8 cellular contexts compared by ENCODE assay signal in the genomic region with DNA sequence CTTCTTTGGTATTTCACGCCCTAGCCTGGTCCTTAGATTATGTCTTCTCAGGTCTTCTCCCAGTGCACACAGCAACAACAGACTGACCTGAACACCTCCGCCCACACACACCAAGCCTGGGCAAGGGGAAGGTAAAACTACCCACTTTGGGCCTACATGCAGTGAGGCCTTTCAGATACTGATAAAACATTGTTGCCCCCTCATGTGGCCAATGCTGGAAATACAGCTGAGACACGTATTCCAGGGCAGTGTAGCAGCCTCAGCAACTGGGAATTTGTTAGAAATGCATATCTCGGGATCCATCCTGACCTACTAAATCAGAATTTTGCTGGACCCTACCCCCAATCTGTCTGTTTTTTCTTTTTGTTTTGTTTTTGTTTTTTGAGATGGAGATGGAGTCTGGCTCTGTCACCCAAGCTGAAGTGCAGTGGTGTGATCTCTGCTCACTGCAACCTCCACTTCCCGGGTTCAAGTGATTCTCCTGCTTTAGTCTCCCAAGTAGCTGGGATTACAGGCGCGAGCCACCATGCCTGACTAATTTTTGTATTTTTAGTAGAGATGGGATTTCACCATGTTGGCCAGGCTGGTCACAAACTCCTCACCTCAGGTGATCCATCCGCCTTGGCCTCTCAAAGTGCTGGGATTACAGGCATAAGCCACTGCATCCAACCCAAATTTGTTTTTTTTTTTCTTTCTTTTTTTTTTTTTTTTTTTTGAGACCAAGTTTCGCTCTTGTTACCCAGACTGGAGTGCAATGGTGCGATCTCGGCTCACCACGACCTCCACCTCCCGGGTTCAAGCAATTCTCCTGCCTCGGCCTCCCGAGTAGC. TPM values are rescaled to one million over a fixed set of nuclear protein-coding genes. Genes with fewer than 3 reads are reported as not detected.
DNase-seq lines count a peak whose midpoint lies in the region; ATAC-seq and TF ChIP-seq lines count a peak whose summit lies in the region.
"Not testable (repeated sequence)": the region's sequence is repeated elsewhere in the genome, so short reads cannot be mapped to it uniquely, and the experiment has no call there.

No MANE protein-coding gene starts in this region.

- not testable (repeated sequence) for H3F3A ChIP-seq in PC-3 (ENCODE audit: low read length, unreplicated experiment)

- intact Hi-C loops in A673 (cut with micrococcal nuclease; ENCODE audit: unreplicated experiment), result loop anchor here (1.0 to 5.0 kb wide), 2 partner anchors 55 to 114 kb away; no protein-coding TSS in a partner anchor
- intact Hi-C loops in PC-3 (cut with micrococcal nuclease), result loop anchor here (1.0 kb wide), 2 partner anchors 56 to 114 kb away; no protein-coding TSS in a partner anchor

- H3K79me2 ChIP-seq in PC-3 (ENCODE audit: low read length), result not testable (repeated sequence)

- TF ChIP-seq CTCF in A673 (conservative IDR thresholded peaks at IDR 0.05; ENCODE audit: low read depth, low read length), result peak; percentile 81
- TF ChIP-seq CTCF in PC-3 (conservative IDR thresholded peaks at IDR 0.05; ENCODE audit: low read depth, low read length), result peak; percentile 76

- not testable (repeated sequence) for H3K9me3 ChIP-seq in A673 (ENCODE audit: low read depth, low read length, poor library complexity, severe bottlenecking); PC-3 (ENCODE audit: low read length)

- H3K9ac ChIP-seq in PC-3 (ENCODE audit: low read length), result not testable (repeated sequence)

- peak; percentile 11 for TF ChIP-seq POLR2A in GM18505 (IDR thresholded peaks at IDR 0.05; ENCODE audit: borderline replicate concordance, extremely low read depth, insufficient read depth, insufficient read length)

- H2AFZ ChIP-seq in PC-3 (ENCODE audit: low read length), result not testable (repeated sequence)

- H4K20me1 ChIP-seq in PC-3 (ENCODE audit: low read length), result not testable (repeated sequence)

- H3K9me2 ChIP-seq in PC-3 (replicated peaks; ENCODE audit: low read length), result not testable (repeated sequence)

- ATAC-seq in GM18505 (IDR thresholded peaks at IDR 0.05; ENCODE audit: unreplicated experiment), result not testable (repeated sequence)
- peak; percentile 89 for ATAC-seq in PC-3

- H3K27me3 ChIP-seq in A673 (replicated peaks; ENCODE audit: insufficient read depth, low read depth, low read length, poor library complexity); PC-3 (ENCODE audit: low read length): not testable (repeated sequence)

- POLR2A ChIA-PET in A673 (lab: Charles Lee; ENCODE audit: low non-redundant PET) (interaction anchor here (0.6 to 0.7 kb wide), 2 partner anchors 55 to 107 kb away, joined by 3 to 28 read pairs; no protein-coding TSS in a partner anchor), PC-3 (lab: Charles Lee; ENCODE audit: unreplicated experiment) (interaction anchor here (0.5 kb wide), 2 partner anchors 10 to 70 kb away, joined by 4 to 6 read pairs; no protein-coding TSS in a partner anchor)

- not testable (repeated sequence) for H3K4me1 ChIP-seq in A673 (ENCODE audit: insufficient read depth, low read length, poor library complexity, severe bottlenecking); PC-3 (ENCODE audit: insufficient read depth, low read length)

- H3K36me3 ChIP-seq in A673 (ENCODE audit: insufficient read depth, low read length, poor library complexity, severe bottlenecking), result peaks cover 44% of the 10 kb centered on the region
- peaks cover 31% of the 10 kb centered on the region for H3K36me3 ChIP-seq in PC-3 (ENCODE audit: low read depth, low read length)

- CTCF ChIA-PET in A673 (lab: Charles Lee), result interaction anchor here (0.7 to 2.0 kb wide), 3 partner anchors 23 to 490 kb away, joined by 4 to 13 read pairs (median 8); no protein-coding TSS in a partner anchor
- CTCF ChIA-PET in PC-3 (lab: Charles Lee), result interaction anchor here (0.7 to 2.0 kb wide), 6 partner anchors 17 to 133 kb away, joined by 3 to 19 read pairs (median 9); no protein-coding TSS in a partner anchor

- H3K4me3 ChIP-seq in A673 (ENCODE audit: low read depth, low read length, poor library complexity, severe bottlenecking); PC-3 (ENCODE audit: low read length): not testable (repeated sequence)

- not testable (repeated sequence) for H3K27ac ChIP-seq in A673 (ENCODE audit: low read depth, low read length, poor library complexity, severe bottlenecking); PC-3 (ENCODE audit: low read length)

- BruUV-seq in A673 (replicated peaks; lab: Mats Ljungman, UMichigan), result not testable (repeated sequence)
- TSS peak; percentile 3 for BruUV-seq in PC-3 (replicated peaks; lab: Mats Ljungman, UMichigan)

- peak; percentile 88 for DNase-seq in A673 (ENCODE audit: low spot score)
- peak; percentile 82 for DNase-seq in LHCN-M2 (ENCODE audit: low read depth)
- peak; percentile 93 for DNase-seq in PC-3
- peak; percentile 57 to 63 for DNase-seq in activated CD8-positive, alpha-beta memory T cell treated with anti-CD3 and anti-CD28 coated beads for 4 hours (ENCODE audit: low read depth in 2 of 2)
- peak; percentile 90 for DNase-seq in dermis blood vessel endothelial cell
- peak; percentile 75 for DNase-seq in kidney tubule cell (ENCODE audit: low spot score)
- DNase-seq in stimulated activated CD4-positive, alpha-beta T cell treated with anti-CD3 and anti-CD28 coated beads, Interleukin-15, amount 100 ng/mL, for 1 hour (ENCODE audit: low read depth in 1 of 2, low spot score in 1 of 2), result peak; percentile 53 to 55

- not testable (repeated sequence) for H3K4me2 ChIP-seq in PC-3 (ENCODE audit: low read length)

RNA-seq across cellular contexts. Expression of gene PPP1R10, which starts 19.5 kb away (rescaled TPM):
- total RNA-seq in A673 (2021), result 121 and 129 TPM in 2 replicates
- total RNA-seq in LHCN-M2 (2014; rRNA removed), result 37.9 and 43.9 TPM in 2 replicates
- polyA plus RNA-seq in LHCN-M2 (2012), result 17.7 TPM
- total RNA-seq in PC-3 (2014; rRNA removed), result 44.2 and 44.5 TPM in 2 replicates
- 19.4 and 20.0 TPM in 2 replicates for total RNA-seq in dermis blood vessel endothelial cell

RNA-seq across cellular contexts. Expression of gene MRPS18B, which starts 20.1 kb away (rescaled TPM):
- total RNA-seq in A673 (2021), result 70.3 and 70.4 TPM in 2 replicates
- total RNA-seq in LHCN-M2 (2014; rRNA removed), result 56.5 and 67.9 TPM in 2 replicates
- 63.8 TPM for polyA plus RNA-seq in LHCN-M2 (2012)
- 69.9 and 91.0 TPM in 2 replicates for total RNA-seq in PC-3 (2014; rRNA removed)
- 37.9 and 41.0 TPM in 2 replicates for total RNA-seq in dermis blood vessel endothelial cell

RNA-seq across cellular contexts. Expression of gene ABCF1, which starts 26.3 kb away (rescaled TPM):
- total RNA-seq in A673 (2021) (109 and 119 TPM in 2 replicates), LHCN-M2 (2014; rRNA removed) (46.6 and 69.5 TPM in 2 replicates), PC-3 (2014; rRNA removed) (67.3 and 77.3 TPM in 2 replicates), dermis blood vessel endothelial cell (49.5 and 70.3 TPM in 2 replicates)
- polyA plus RNA-seq in LHCN-M2 (2012), result 58.3 TPM

RNA-seq across cellular contexts. Expression of gene ATAT1, which starts 29.1 kb away (rescaled TPM):
- total RNA-seq in A673 (2021) (31.7 and 33.0 TPM in 2 replicates), LHCN-M2 (2014; rRNA removed) (6.0 and 6.5 TPM in 2 replicates), PC-3 (2014; rRNA removed) (4.6 and 6.1 TPM in 2 replicates), dermis blood vessel endothelial cell (3.4 and 3.7 TPM in 2 replicates)
- polyA plus RNA-seq in LHCN-M2 (2012), result 14.7 TPM

RNA-seq across cellular contexts. Expression of gene PRR3, which starts 40.4 kb away (rescaled TPM):
- total RNA-seq in A673 (2021), result 49.9 and 53.0 TPM in 2 replicates
- total RNA-seq in LHCN-M2 (2014; rRNA removed), result 9.6 and 13.7 TPM in 2 replicates
- 9.1 TPM for polyA plus RNA-seq in LHCN-M2 (2012)
- 4.8 and 6.1 TPM in 2 replicates for total RNA-seq in PC-3 (2014; rRNA removed)
- total RNA-seq in dermis blood vessel endothelial cell, result 2.9 and 3.5 TPM in 2 replicates
